1 cellular context compared by ENCODE assay signal in genomic region chr10:72145657-72146450, GRCh38.
TF ChIP-seq lines count a peak whose summit lies in the region.

No MANE protein-coding gene starts in this region.

TF ChIP-seq in SK-N-SH treated with all-trans-retinoic acid at 6 μM for 48 hours, 23 proteins besides CTCF, POLR2A, EP300 and RAD21 (continued from another document):
- TF ChIP-seq PATZ1 (CRISPR knock-in tag; IDR thresholded peaks at IDR 0.05; ENCODE audit: borderline replicate concordance) = no peak
- no peak for TF ChIP-seq OSR1 (CRISPR knock-in tag; IDR thresholded peaks at IDR 0.05)
- no peak for TF ChIP-seq SNAI2 (CRISPR knock-in tag; IDR thresholded peaks at IDR 0.05)
- no peak for TF ChIP-seq ZFP3 (CRISPR knock-in tag; IDR thresholded peaks at IDR 0.05)
- 0 out of 2 replicates have a peak, but pooled peaks have one; percentile 5 for TF ChIP-seq ZNF70 (CRISPR knock-in tag; IDR thresholded peaks at IDR 0.05)
- no peak for TF ChIP-seq ZFP30 (CRISPR knock-in tag; IDR thresholded peaks at IDR 0.05)
- TF ChIP-seq PPARA (CRISPR knock-in tag; IDR thresholded peaks at IDR 0.05; ENCODE audit: borderline replicate concordance) = no peak
- no peak for TF ChIP-seq ZNF565 (CRISPR knock-in tag; conservative IDR thresholded peaks at IDR 0.05; ENCODE audit: low read depth)
- TF ChIP-seq CREB5 (CRISPR knock-in tag; IDR thresholded peaks at IDR 0.05; ENCODE audit: low read depth) = no peak
- no peak for TF ChIP-seq TSHZ2 (CRISPR knock-in tag; IDR thresholded peaks at IDR 0.05)
- no peak for TF ChIP-seq ZNF8 (CRISPR knock-in tag; IDR thresholded peaks at IDR 0.05)
- TF ChIP-seq ZC3H10 (CRISPR knock-in tag; IDR thresholded peaks at IDR 0.05) = no peak
TF ChIP-seq in SK-N-SH treated with all-trans-retinoic acid at 6 μM for 48 hours: peak in this region for 2.
